11 cellular contexts compared by ENCODE assay signal in genomic region chr15:35696767-35697231, GRCh38.
DNase-seq lines count a peak whose midpoint lies in the region; ATAC-seq and TF ChIP-seq lines count a peak whose summit lies in the region.
"Had no signal": no experiment of that assay in that cellular context is flagged by ENCODE, and none has a peak within 500 bp of the region (broad histone marks: within the 10 kb centered on the region; RNA-seq: fewer than 3 reads in every experiment).

No MANE protein-coding gene starts in this region.

- no peak overlapping the region for H3K4me3 Mint-ChIP-seq in progenitor cell of endocrine pancreas (ENCODE audit: low read depth)
- H3K4me3 Mint-ChIP-seq in neural progenitor cell, result no peak overlapping the region

- H3K4me1 ChIP-seq in HCT116 (ENCODE audit: control insufficient read depth in 1 of 2, insufficient read depth in 2 of 2, low read length in 2 of 2) (peaks cover 11 to 21% of the 10 kb centered on the region in 2 experiments), OCI-LY7 (ENCODE audit: insufficient read depth, low read length, poor library complexity, severe bottlenecking) (no peaks in the 10 kb centered on the region), neural progenitor cell (peaks cover 16% of the 10 kb centered on the region)

- DNase-seq in HCT116 (ENCODE audit: low read depth, low spot score) (peak; percentile 7), SK-N-DZ (ENCODE audit: low spot score) (peak; percentile 5), fibroblast of the aortic adventitia (ENCODE audit: low read depth) (peak; percentile 75), progenitor cell of endocrine pancreas (ENCODE audit: low spot score, unreplicated experiment) (no peak), SIG-M5 treated with dmso at 0.1 percent for 504 hours (lab: John Stamatoyannopoulos, UW; ENCODE audit: unreplicated experiment) (no peak), OCI-LY7 (ENCODE audit: low spot score) (no peak), neural progenitor cell (ENCODE audit: low spot score) (no peak)
- DNase-seq in activated effector memory CD4-positive, alpha-beta T cell treated with anti-CD3 and anti-CD28 coated beads, Interleukin-2, amount 50 U/mL, for 16 hours, result no peak
- DNase-seq: activated CD4-positive, CD25-positive, alpha-beta regulatory T cell treated with anti-CD3 and anti-CD28 coated beads, Interleukin-2, amount 50 U/mL, for 72 hours; body of pancreas; NCI-H510A treated with DMSO at 0.1 percent for 48 hours had no signal

- peaks cover 5% of the 10 kb centered on the region for H3K9me3 Mint-ChIP-seq in progenitor cell of endocrine pancreas (ENCODE audit: low read depth)
- H3K9me3 Mint-ChIP-seq in neural progenitor cell, result no peaks in the 10 kb centered on the region

- no peak overlapping the region for H3K27ac ChIP-seq in HCT116 (ENCODE audit: low read depth, low read length)
- no peak overlapping the region for H3K27ac ChIP-seq in OCI-LY7 (ENCODE audit: low read depth, low read length, poor library complexity, severe bottlenecking)
- no peak overlapping the region for H3K27ac ChIP-seq in neural progenitor cell

- H2AFZ ChIP-seq in HCT116 (ENCODE audit: low read depth, low read length, poor library complexity, severe bottlenecking) (peak overlapping the region; percentile 77), OCI-LY7 (ENCODE audit: low read length) (no peak overlapping the region), neural progenitor cell (replicated peaks) (no peak overlapping the region)

- no peak for TF ChIP-seq POLR2A in HCT116 (IDR thresholded peaks at IDR 0.05; ENCODE audit: borderline replicate concordance, extremely low read depth, insufficient read depth, insufficient read length)

- H3K27ac Mint-ChIP-seq in progenitor cell of endocrine pancreas (peak overlapping the region; percentile 0), neural progenitor cell (no peak overlapping the region)

- CTCF ChIA-PET in HCT116 (lab: Charles Lee), result interaction anchor here (1.2 kb wide), 1 partner anchor 252 kb away, joined by 4 read pairs; no protein-coding TSS in a partner anchor
- CTCF ChIA-PET in OCI-LY7 (lab: Charles Lee; ENCODE audit: unreplicated experiment), result no interaction called here

- no peak for TF ChIP-seq CTCF in HCT116 (IDR thresholded peaks at IDR 0.05 in 2 of 3, conservative IDR thresholded peaks at IDR 0.05 in 1 of 3; ENCODE audit: borderline replicate concordance in 1 of 3, insufficient read depth in 1 of 3, low read depth in 2 of 3, low read length in 2 of 3)
- TF ChIP-seq CTCF in fibroblast of the aortic adventitia (IDR thresholded peaks at IDR 0.05; ENCODE audit: insufficient read depth, low read length), result no peak
- no peak for TF ChIP-seq CTCF in progenitor cell of endocrine pancreas (IDR thresholded peaks at IDR 0.05; ENCODE audit: unreplicated experiment)
- no peak for TF ChIP-seq CTCF in OCI-LY7 (conservative IDR thresholded peaks at IDR 0.05; ENCODE audit: low read length)
- TF ChIP-seq CTCF in neural progenitor cell (IDR thresholded peaks at IDR 0.05), result no peak

- intact Hi-C loops in HCT116 (cut with micrococcal nuclease), result no loop called here
- intact Hi-C loops in OCI-LY7 (cut with micrococcal nuclease; ENCODE audit: unreplicated experiment), result no loop called here

- H3K4me2 ChIP-seq in HCT116 (ENCODE audit: low read length), result peak overlapping the region; percentile 43
- H3K4me2 ChIP-seq in OCI-LY7 (ENCODE audit: low read length), result no peak overlapping the region
- H3K4me2 ChIP-seq in neural progenitor cell, result no peak overlapping the region

- H3K27me3 Mint-ChIP-seq in progenitor cell of endocrine pancreas (no peaks in the 10 kb centered on the region), neural progenitor cell (ENCODE audit: insufficient read depth, low read depth) (no peaks in the 10 kb centered on the region)

- no peak overlapping the region for H3K9ac ChIP-seq in HCT116 (ENCODE audit: low read length)
- no peak overlapping the region for H3K9ac ChIP-seq in neural progenitor cell

- H3K9me3 ChIP-seq in HCT116 (ENCODE audit: control insufficient read depth in 1 of 2, insufficient read depth in 1 of 2, low read depth in 1 of 2, low read length in 2 of 2) (no peaks in the 10 kb centered on the region), OCI-LY7 (ENCODE audit: low read length) (no peaks in the 10 kb centered on the region), neural progenitor cell (ENCODE audit: low read depth) (no peaks in the 10 kb centered on the region)
- H3K9me3 ChIP-seq: body of pancreas had no signal

- POLR2A ChIA-PET in HCT116 (lab: Charles Lee), result no interaction called here
- POLR2A ChIA-PET in OCI-LY7 (lab: Charles Lee), result interaction anchor here (0.9 kb wide), 2 partner anchors 13 to 14 kb away, joined by 3 read pairs; no protein-coding TSS in a partner anchor

- ATAC-seq in HCT116, result peak; percentile 88

- H3K9me2 ChIP-seq in HCT116 (ENCODE audit: insufficient read depth) (no peaks in the 10 kb centered on the region), OCI-LY7 (ENCODE audit: insufficient read depth, low read length) (no peaks in the 10 kb centered on the region; the same call in 1 of the 2 replicates)

- H3K36me3 Mint-ChIP-seq in progenitor cell of endocrine pancreas (ENCODE audit: insufficient read depth), result no peaks in the 10 kb centered on the region
- no peaks in the 10 kb centered on the region for H3K36me3 Mint-ChIP-seq in neural progenitor cell

- RAD21 ChIA-PET in HCT116 (lab: Charles Lee; ENCODE audit: low non-redundant PET in 1 of 2, low total read pairs in 2 of 2, uncharacterized antibody in 2 of 2, unreplicated experiment in 2 of 2), result no interaction called here

- H3K4me3 ChIP-seq in HCT116 (replicated peaks in 1 of 2; ENCODE audit: low read depth in 1 of 2, low read length in 2 of 2), result no peak overlapping the region
- H3K4me3 ChIP-seq in fibroblast of the aortic adventitia (ENCODE audit: low read depth, low read length), result no peak overlapping the region
- no peak overlapping the region for H3K4me3 ChIP-seq in OCI-LY7 (ENCODE audit: low read depth, low read length, poor library complexity, severe bottlenecking)
- no peak overlapping the region for H3K4me3 ChIP-seq in neural progenitor cell
- H3K4me3 ChIP-seq: body of pancreas had no signal

- no peak for TF ChIP-seq RAD21 in HCT116 (IDR thresholded peaks at IDR 0.05; ENCODE audit: low read depth)

- H3K4me1 Mint-ChIP-seq in progenitor cell of endocrine pancreas (ENCODE audit: low read depth) (peaks cover 41% of the 10 kb centered on the region), neural progenitor cell (peaks cover 4% of the 10 kb centered on the region)

- H3K79me2 ChIP-seq in HCT116 (ENCODE audit: insufficient read depth, low read length) (no peaks in the 10 kb centered on the region), OCI-LY7 (ENCODE audit: insufficient read depth, low read depth, low read length) (no peaks in the 10 kb centered on the region), neural progenitor cell (ENCODE audit: low read depth) (no peaks in the 10 kb centered on the region)

- H3K27me3 ChIP-seq in HCT116 (ENCODE audit: insufficient read depth, low read length) (no peaks in the 10 kb centered on the region), neural progenitor cell (no peaks in the 10 kb centered on the region)
- H3K27me3 ChIP-seq: body of pancreas had no signal

- BruUV-seq in HCT116 (replicated peaks; lab: Mats Ljungman, UMichigan) (no TSS peak), OCI-LY7 (replicated peaks; lab: Mats Ljungman, UMichigan) (no TSS peak)

- no peaks in the 10 kb centered on the region for H3F3A ChIP-seq in neural progenitor cell (ENCODE audit: low read depth)

- H4K20me1 ChIP-seq in HCT116 (ENCODE audit: insufficient read depth) (no peaks in the 10 kb centered on the region), OCI-LY7 (ENCODE audit: insufficient read depth, low read length) (no peaks in the 10 kb centered on the region), neural progenitor cell (ENCODE audit: low read depth) (no peaks in the 10 kb centered on the region)

- H3K36me3 ChIP-seq in HCT116 (ENCODE audit: control insufficient read depth in 1 of 2, insufficient read depth in 2 of 2, low read length in 2 of 2) (no peaks in the 10 kb centered on the region), OCI-LY7 (ENCODE audit: insufficient read depth, low read length) (no peaks in the 10 kb centered on the region), neural progenitor cell (no peaks in the 10 kb centered on the region)

TF ChIP-seq in HCT116, 20 proteins besides CTCF, POLR2A, EP300 and RAD21 (continues in another document):
- TF ChIP-seq JUND (IDR thresholded peaks at IDR 0.05) (no peak), FOSL1 (IDR thresholded peaks at IDR 0.05; ENCODE audit: low read depth) (no peak), ELF1 (IDR thresholded peaks at IDR 0.05; ENCODE audit: borderline replicate concordance, low read depth) (no peak), EGR1 (IDR thresholded peaks at IDR 0.05; ENCODE audit: low read depth) (no peak), YY1 (IDR thresholded peaks at IDR 0.05; ENCODE audit: extremely low read depth, insufficient replicate concordance, low read depth, low read length) (no peak), REST (IDR thresholded peaks at IDR 0.05; ENCODE audit: low read depth) (no peak), TCF7L2 (IDR thresholded peaks at IDR 0.05; ENCODE audit: borderline replicate concordance, extremely low read depth, insufficient read depth, insufficient read length) (no peak), SIN3A (IDR thresholded peaks at IDR 0.05; ENCODE audit: low read depth) (no peak), ZNF274 (IDR thresholded peaks at IDR 0.05; ENCODE audit: low read depth, low read length) (no peak)

Comparison
In these comparisons a context has a peak if more than half of its experiments do, and no peak if none do; other contexts are left out.
1. DNase-seq: peak in HCT116 (single experiment), SK-N-DZ (single experiment) and fibroblast of the aortic adventitia (single experiment); none in progenitor cell of endocrine pancreas (single experiment), activated effector memory CD4-positive, alpha-beta T cell treated with anti-CD3 and anti-CD28 coated beads, Interleukin-2, amount 50 U/mL, for 16 hours (single experiment), SIG-M5 treated with dmso at 0.1 percent for 504 hours (single experiment), OCI-LY7 (single experiment) and neural progenitor cell (single experiment).